ENCODE assay signal across 12 cellular contexts in the genomic region with DNA sequence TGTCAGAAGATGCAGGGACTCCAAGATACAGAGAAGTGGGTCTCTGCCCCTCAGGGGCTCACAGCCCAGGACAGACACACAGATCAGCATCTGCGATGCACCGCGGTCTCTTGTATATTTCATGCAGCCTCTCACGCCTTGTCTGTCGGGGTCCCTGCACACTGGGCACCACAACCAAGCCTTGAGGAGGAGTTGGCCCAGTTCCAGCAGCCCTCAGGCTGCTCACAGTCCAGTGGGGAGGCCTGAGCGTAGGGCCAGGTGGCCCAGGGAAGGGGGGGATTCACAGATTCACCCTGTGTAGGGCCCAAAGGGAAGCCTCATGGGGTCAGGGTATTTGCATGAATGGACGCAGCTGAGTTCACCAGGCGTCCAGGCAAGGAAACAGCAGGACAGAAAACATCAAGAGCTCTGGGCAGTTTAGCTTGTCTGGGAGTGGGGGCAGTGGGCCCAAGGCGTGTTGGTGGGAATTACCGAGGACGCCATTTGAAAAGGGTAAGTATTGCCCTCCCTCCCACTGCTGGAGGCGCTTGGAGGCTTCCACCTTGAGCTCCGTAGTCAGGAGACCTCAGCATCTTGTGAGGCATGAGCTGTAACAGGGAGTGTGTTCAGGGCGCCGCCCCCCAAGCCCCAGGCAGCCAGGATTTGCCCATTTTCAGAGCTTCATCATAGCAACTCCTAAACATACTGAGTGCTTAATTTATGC.
DNase-seq lines count a peak whose midpoint lies in the region; ATAC-seq and TF ChIP-seq lines count a peak whose summit lies in the region.
"Had no signal": no experiment of that assay in that cellular context is flagged by ENCODE, and none has a peak within 500 bp of the region (broad histone marks: within the 10 kb centered on the region; RNA-seq: fewer than 3 reads in every experiment).

No MANE protein-coding gene starts in this region.

- peak overlapping the region in 1 of 2 donors; percentile 56 for H3K4me3 Mint-ChIP-seq in stimulated activated naive CD8-positive, alpha-beta T cell treated with anti-CD3 and anti-CD28 coated beads, Interleukin-15, amount 100 ng/mL, for 72 hours
- H3K4me3 Mint-ChIP-seq: T-cell had no signal

- peaks cover 32% of the 10 kb centered on the region for H3K4me1 Mint-ChIP-seq in stimulated activated naive CD8-positive, alpha-beta T cell treated with anti-CD3 and anti-CD28 coated beads, Interleukin-15, amount 100 ng/mL, for 72 hours

- H3K36me3 ChIP-seq in BLaER1 treated with 17β-estradiol and CSF1 and Interleukin-3, amounts not matched to agents 10 nM and 100 nM, result no peaks in the 10 kb centered on the region
- H3K36me3 ChIP-seq in MM.1S (replicated peaks; ENCODE audit: insufficient read depth, low read length), result no peaks in the 10 kb centered on the region
- H3K36me3 ChIP-seq in colonic mucosa, result no peaks in the 10 kb centered on the region

- H3K9me2 ChIP-seq in MM.1S (replicated peaks; ENCODE audit: insufficient read depth, low read length), result no peaks in the 10 kb centered on the region

- intact Hi-C loops in colonic mucosa (cut with DNase I), result no loop called here

- H3K9me3 Mint-ChIP-seq in stimulated activated naive CD8-positive, alpha-beta T cell treated with anti-CD3 and anti-CD28 coated beads, Interleukin-15, amount 100 ng/mL, for 72 hours, result peaks cover 15 to 19% of the 10 kb centered on the region in 2 donors

- H3K4me1 ChIP-seq in BLaER1 treated with 17β-estradiol and CSF1 and Interleukin-3, amounts not matched to agents 10 nM and 100 nM, result peaks cover 36 to 49% (median 44%) of the 10 kb centered on the region in 10 experiments
- H3K4me1 ChIP-seq in MM.1S (ENCODE audit: low read length) (peaks cover 24% of the 10 kb centered on the region), colonic mucosa (no peaks in the 10 kb centered on the region)

- no peak for TF ChIP-seq CTCF in MM.1S (IDR thresholded peaks at IDR 0.05; ENCODE audit: low read length)
- TF ChIP-seq CTCF in colonic mucosa (IDR thresholded peaks at IDR 0.05), result no peak

- peak overlapping the region; percentile 73 to 97 (median 93) for H3K4me2 ChIP-seq in BLaER1 treated with 17β-estradiol and CSF1 and Interleukin-3, amounts not matched to agents 10 nM and 100 nM
- H3K4me2 ChIP-seq in MM.1S (ENCODE audit: low read depth, low read length), result peak overlapping the region; percentile 52; the same call in 1 of the 2 replicates

- peak; percentile 5 for ATAC-seq in GM21515 (IDR thresholded peaks at IDR 0.05; ENCODE audit: unreplicated experiment)
- no peak for ATAC-seq in stimulated activated naive CD8-positive, alpha-beta T cell treated with anti-CD3 and anti-CD28 coated beads, Interleukin-15, amount 100 ng/mL, for 72 hours
- ATAC-seq: T-cell had no signal

- no peaks in the 10 kb centered on the region for H3F3A ChIP-seq in MM.1S (ENCODE audit: insufficient read depth, low read length)

- H3K27ac Mint-ChIP-seq in stimulated activated naive CD8-positive, alpha-beta T cell treated with anti-CD3 and anti-CD28 coated beads, Interleukin-15, amount 100 ng/mL, for 72 hours, result no peak overlapping the region
- H3K27ac Mint-ChIP-seq: T-cell had no signal

- H3K27me3 ChIP-seq in BLaER1 treated with 17β-estradiol and CSF1 and Interleukin-3, amounts not matched to agents 10 nM and 100 nM, result peaks cover 0 to 7% (median 0%) of the 10 kb centered on the region in 11 experiments; a peak in 1 of 22 replicates
- H3K27me3 ChIP-seq in MM.1S (replicated peaks; ENCODE audit: insufficient read depth, low read length), result no peaks in the 10 kb centered on the region
- no peaks in the 10 kb centered on the region for H3K27me3 ChIP-seq in colonic mucosa

- DNase-seq in MM.1S (no peak), medulla oblongata (ENCODE audit: extremely low spot score) (peak; percentile 17), NCI-H1417 treated with DMSO at 0.1 percent for 48 hours (lab: John Stamatoyannopoulos, UW) (no peak), NOMO-1 treated with dmso at 0.1 percent for 144 hours (lab: John Stamatoyannopoulos, UW; ENCODE audit: unreplicated experiment) (no peak), colonic mucosa (no peak)
- no peak for DNase-seq in stimulated activated naive CD8-positive, alpha-beta T cell treated with anti-CD3 and anti-CD28 coated beads, Interleukin-15, amount 100 ng/mL, for 72 hours
- DNase-seq: amniotic stem cell; erythroblast; stimulated activated CD4-positive, alpha-beta T cell treated with anti-CD3 and anti-CD28 coated beads, Interleukin-2, amount 100 ng/mL, for 24 hours had no signal

- H3K9ac ChIP-seq in BLaER1 treated with 17β-estradiol and CSF1 and Interleukin-3, amounts not matched to agents 10 nM and 100 nM, result peak overlapping the region in 10 of 11 experiments; percentile 17 to 68 (median 50); a peak in 16 of 22 replicates
- peak overlapping the region; percentile 39; the same call in 1 of the 2 replicates for H3K9ac ChIP-seq in MM.1S (ENCODE audit: low read length)
- H3K9ac ChIP-seq in colonic mucosa (ENCODE audit: low read depth in 2 of 2, low read length in 2 of 2), result no peak overlapping the region

- no peaks in the 10 kb centered on the region for H3K79me2 ChIP-seq in MM.1S (ENCODE audit: low read length)

- peak overlapping the region in 3 of 10 experiments; percentile 17 to 47 (median 24); a peak in 4 of 20 replicates for H3K4me3 ChIP-seq in BLaER1 treated with 17β-estradiol and CSF1 and Interleukin-3, amounts not matched to agents 10 nM and 100 nM
- H3K4me3 ChIP-seq in MM.1S (ENCODE audit: low read length) (no peak overlapping the region), colonic mucosa (no peak overlapping the region)

- H4K20me1 ChIP-seq in BLaER1 treated with 17β-estradiol and CSF1 and Interleukin-3, amounts not matched to agents 10 nM and 100 nM, result 0 out of 22 replicates have a peak, but pooled peaks cover 0 to 4% (median 0%) of the 10 kb centered on the region in 11 experiments
- H4K20me1 ChIP-seq in MM.1S (ENCODE audit: insufficient read depth, low read length), result no peaks in the 10 kb centered on the region

- H3K27ac ChIP-seq in BLaER1 treated with 17β-estradiol and CSF1 and Interleukin-3, amounts not matched to agents 10 nM and 100 nM, result peak overlapping the region in 8 of 11 experiments; percentile 27 to 74 (median 54); a peak in 17 of 22 replicates
- peak overlapping the region; percentile 63; the same call in 1 of the 2 replicates for H3K27ac ChIP-seq in MM.1S (ENCODE audit: low read length)
- H3K27ac ChIP-seq in colonic mucosa, result no peak overlapping the region

- H2AFZ ChIP-seq in MM.1S (ENCODE audit: low read length), result peak overlapping the region; percentile 58

- peaks cover 40% of the 10 kb centered on the region for H3K27me3 Mint-ChIP-seq in stimulated activated naive CD8-positive, alpha-beta T cell treated with anti-CD3 and anti-CD28 coated beads, Interleukin-15, amount 100 ng/mL, for 72 hours

- no peaks in the 10 kb centered on the region for H3K9me3 ChIP-seq in BLaER1 treated with 17β-estradiol and CSF1 and Interleukin-3, amounts not matched to agents 10 nM and 100 nM (replicated peaks in 1 of 11)
- no peaks in the 10 kb centered on the region for H3K9me3 ChIP-seq in MM.1S (replicated peaks; ENCODE audit: insufficient read depth, low read length)
- no peaks in the 10 kb centered on the region for H3K9me3 ChIP-seq in colonic mucosa

Comparison
In these comparisons a context has a peak if more than half of its experiments do, and no peak if none do; other contexts are left out.
1. H3K9ac ChIP-seq: peak in BLaER1 treated with 17β-estradiol and CSF1 and Interleukin-3, amounts not matched to agents 10 nM and 100 nM (10 of 11) and MM.1S (single experiment); none in colonic mucosa (0 of 2).